Comparison of ENCODE assay signal across 20 cellular contexts in genomic region chr10:18332048-18332447, GRCh38.
A peak's percentile ranks its signal among the peaks of the same experiment; 100 is the strongest.
DNase-seq lines count a peak whose midpoint lies in the region; TF ChIP-seq lines count a peak whose summit lies in the region.
"Had no signal": no experiment of that assay in that cellular context is flagged by ENCODE, and none has a peak within 500 bp of the region (broad histone marks: within the 10 kb centered on the region; RNA-seq: fewer than 3 reads in every experiment).

No MANE protein-coding gene starts in this region.

- no peaks in the 10 kb centered on the region for H3K27me3 ChIP-seq in GM23248 (replicated peaks; ENCODE audit: insufficient read depth)
- no peaks in the 10 kb centered on the region for H3K27me3 ChIP-seq in mammary epithelial cell (ENCODE audit: insufficient read depth, low read length)
- H3K27me3 ChIP-seq: colonic mucosa, esophagus squamous epithelium had no signal

- H3K4me2 ChIP-seq in GM23248 (ENCODE audit: unreplicated experiment) = no peak overlapping the region
- no peak overlapping the region for H3K4me2 ChIP-seq in mammary epithelial cell (ENCODE audit: insufficient read depth, low read depth, low read length)
- H3K4me2 ChIP-seq: PC-9 had no signal

- CTCF ChIA-PET in mammary epithelial cell (lab: Charles Lee; ENCODE audit: low non-redundant PET) = no interaction called here

- dilution Hi-C loops in mammary epithelial cell (cut with HindIII; ENCODE audit: low sequenced_read_pairs) = no loop called here

- no peaks in the 10 kb centered on the region for H3K4me1 Mint-ChIP-seq in progenitor cell of endocrine pancreas (ENCODE audit: low read depth)
- H3K4me1 Mint-ChIP-seq: activated CD4-positive, alpha-beta T cell treated with anti-CD3 and anti-CD28 coated beads, Interleukin-2, amount 10 ng/mL, durations not matched to agents 24 days and 14 days; activated naive CD4-positive, alpha-beta T cell treated with anti-CD3 and anti-CD28 coated beads, Interleukin-2, amount 50 U/mL, for 24 hours had no signal

- H3K79me2 ChIP-seq in GM23248 (ENCODE audit: insufficient read depth) (no peaks in the 10 kb centered on the region), mammary epithelial cell (ENCODE audit: insufficient read depth, low read length) (no peaks in the 10 kb centered on the region)
- H3K79me2 ChIP-seq: parathyroid adenoma had no signal

- no peak overlapping the region for H3K4me3 ChIP-seq in GM23248
- no peak overlapping the region for H3K4me3 ChIP-seq in mammary epithelial cell (replicated peaks in 1 of 3; ENCODE audit: insufficient read depth in 1 of 3, low read depth in 2 of 3, low read length in 3 of 3)
- H3K4me3 ChIP-seq: colonic mucosa, esophagus squamous epithelium, PC-9 had no signal

- no peaks in the 10 kb centered on the region for H3K27me3 Mint-ChIP-seq in progenitor cell of endocrine pancreas
- H3K27me3 Mint-ChIP-seq: activated CD4-positive, alpha-beta T cell treated with anti-CD3 and anti-CD28 coated beads, Interleukin-2, amount 10 ng/mL, durations not matched to agents 24 days and 14 days had no signal

- TF ChIP-seq CTCF in progenitor cell of endocrine pancreas (IDR thresholded peaks at IDR 0.05; ENCODE audit: unreplicated experiment) = no peak
- TF ChIP-seq CTCF in mammary epithelial cell (conservative IDR thresholded peaks at IDR 0.05 in 1 of 2, IDR thresholded peaks at IDR 0.05 in 1 of 2; ENCODE audit: extremely low read depth in 1 of 2, insufficient read depth in 1 of 2, low read depth in 1 of 2, low read length in 2 of 2) = no peak

- no peaks in the 10 kb centered on the region for H3K36me3 Mint-ChIP-seq in progenitor cell of endocrine pancreas (ENCODE audit: insufficient read depth)
- H3K36me3 Mint-ChIP-seq: activated naive CD4-positive, alpha-beta T cell treated with anti-CD3 and anti-CD28 coated beads, Interleukin-2, amount 50 U/mL, for 24 hours had no signal

- no peak overlapping the region for H3K4me3 Mint-ChIP-seq in progenitor cell of endocrine pancreas (ENCODE audit: low read depth)
- H3K4me3 Mint-ChIP-seq: activated CD4-positive, alpha-beta T cell treated with anti-CD3 and anti-CD28 coated beads, Interleukin-2, amount 10 ng/mL, durations not matched to agents 24 days and 14 days; activated naive CD4-positive, alpha-beta T cell treated with anti-CD3 and anti-CD28 coated beads, Interleukin-2, amount 50 U/mL, for 24 hours; T-helper 1 cell treated with Interleukin-12 subunit alpha and Interleukin-12 subunit beta and Interleukin-4 antibody, amounts not matched to agents 30 μg/mL and 1 μg/mL, for 36 hours had no signal

- no peaks in the 10 kb centered on the region for H3K9me3 Mint-ChIP-seq in progenitor cell of endocrine pancreas (ENCODE audit: low read depth)
- H3K9me3 Mint-ChIP-seq: activated CD4-positive, alpha-beta T cell treated with anti-CD3 and anti-CD28 coated beads, Interleukin-2, amount 10 ng/mL, durations not matched to agents 24 days and 14 days; activated naive CD4-positive, alpha-beta T cell treated with anti-CD3 and anti-CD28 coated beads, Interleukin-2, amount 50 U/mL, for 24 hours; T-helper 1 cell treated with Interleukin-12 subunit alpha and Interleukin-12 subunit beta and Interleukin-4 antibody, amounts not matched to agents 30 μg/mL and 1 μg/mL, for 36 hours had no signal

- H3K9me2 ChIP-seq in GM23248 (ENCODE audit: insufficient read depth) = no peaks in the 10 kb centered on the region

- BruUV-seq in mammary epithelial cell (replicated peaks; lab: Mats Ljungman, UMichigan) = no TSS peak

- intact Hi-C loops in mammary epithelial cell (cut with micrococcal nuclease) = no loop called here

- H3K9me3 ChIP-seq in GM23248 (ENCODE audit: low read depth) (no peaks in the 10 kb centered on the region), mammary epithelial cell (replicated peaks; ENCODE audit: insufficient read depth, low read length) (peaks cover 8% of the 10 kb centered on the region)
- H3K9me3 ChIP-seq: colonic mucosa, esophagus squamous epithelium had no signal

- DNase-seq in GM23248 (peak; percentile 7), NCI-H82 (lab: John Stamatoyannopoulos, UW) (peak; percentile 65), iris pigment epithelial cell (ENCODE audit: low read depth) (peak; percentile 19), NK-92 (lab: John Stamatoyannopoulos, UW; ENCODE audit: unreplicated experiment) (no peak), progenitor cell of endocrine pancreas (ENCODE audit: low spot score, unreplicated experiment) (no peak), mammary epithelial cell (no peak)
- DNase-seq: activated CD4-positive, alpha-beta T cell treated with anti-CD3 and anti-CD28 coated beads, Interleukin-2, amount 10 ng/mL, durations not matched to agents 24 days and 14 days; colonic mucosa; esophagus squamous epithelium; glutamatergic neuron; MM.1S; NCI-H1930; NCI-H345; NCI-H774; PC-9; substantia nigra had no signal

- H2AFZ ChIP-seq in GM23248 (no peak overlapping the region), mammary epithelial cell (ENCODE audit: low read depth, low read length) (no peak overlapping the region)
- H2AFZ ChIP-seq: parathyroid adenoma, PC-9 had no signal

- H3K4me1 ChIP-seq in GM23248 (ENCODE audit: insufficient read depth) (no peaks in the 10 kb centered on the region; the same call in 1 of the 2 replicates), mammary epithelial cell (ENCODE audit: insufficient read depth, low read length) (no peaks in the 10 kb centered on the region)
- H3K4me1 ChIP-seq: colonic mucosa, parathyroid adenoma had no signal

- H3K9ac ChIP-seq in GM23248 = no peak overlapping the region
- H3K9ac ChIP-seq in mammary epithelial cell (ENCODE audit: insufficient read depth, low read length) = no peak overlapping the region
- H3K9ac ChIP-seq: parathyroid adenoma had no signal

- H3K27ac ChIP-seq in GM23248 = no peak overlapping the region
- peak overlapping the region; percentile 10 for H3K27ac ChIP-seq in cingulate gyrus (ENCODE audit: low read depth, low read length)
- no peak overlapping the region for H3K27ac ChIP-seq in mammary epithelial cell (ENCODE audit: insufficient read depth, low read depth, low read length)
- H3K27ac ChIP-seq: colonic mucosa, parathyroid adenoma, PC-9 had no signal

- H4K20me1 ChIP-seq in GM23248 (ENCODE audit: insufficient read depth) (no peaks in the 10 kb centered on the region), mammary epithelial cell (ENCODE audit: insufficient read depth, low read length) (no peaks in the 10 kb centered on the region)

- H3F3A ChIP-seq in GM23248 (ENCODE audit: insufficient read depth) = no peaks in the 10 kb centered on the region

- H3K27ac Mint-ChIP-seq in progenitor cell of endocrine pancreas = no peak overlapping the region
- H3K27ac Mint-ChIP-seq: activated CD4-positive, alpha-beta T cell treated with anti-CD3 and anti-CD28 coated beads, Interleukin-2, amount 10 ng/mL, durations not matched to agents 24 days and 14 days; activated naive CD4-positive, alpha-beta T cell treated with anti-CD3 and anti-CD28 coated beads, Interleukin-2, amount 50 U/mL, for 24 hours; T-helper 1 cell treated with Interleukin-12 subunit alpha and Interleukin-12 subunit beta and Interleukin-4 antibody, amounts not matched to agents 30 μg/mL and 1 μg/mL, for 36 hours had no signal

- 62 to 73% methylated on average over 4 of the region's 4 CpGs for WGBS in GM23248 (ENCODE audit: low coverage in 1 of 2, low lambda C conversion rate in 2 of 2, missing lambda C conversion rate in 2 of 2), 2 experiments
- 78% methylated on average over 3 of the region's 4 CpGs for WGBS in mammary epithelial cell (ENCODE audit: low coverage, missing lambda C conversion rate)

- in situ Hi-C loops in GM23248 (cut with MboI) (no loop called here), mammary epithelial cell (cut with MboI; ENCODE audit: low sequenced_read_pairs in 2 of 2) (no loop called here)

- H3K36me3 ChIP-seq in GM23248 (ENCODE audit: low read depth) (no peaks in the 10 kb centered on the region), mammary epithelial cell (ENCODE audit: insufficient read depth, low read length) (no peaks in the 10 kb centered on the region)
- H3K36me3 ChIP-seq: colonic mucosa, esophagus squamous epithelium had no signal

Comparison
In these comparisons a context has a peak if more than half of its experiments do, and no peak if none do; other contexts are left out.
1. DNase-seq: peak in GM23248 (single experiment), NCI-H82 (single experiment) and iris pigment epithelial cell (single experiment); none in NK-92 (single experiment), progenitor cell of endocrine pancreas (single experiment) and mammary epithelial cell (single experiment).